8 cellular contexts compared by ENCODE assay signal in genomic region chr6:69796627-69797390, GRCh38. TPM values are rescaled to one million over a fixed set of nuclear protein-coding genes. Genes with fewer than 3 reads are reported as not detected.
A peak's percentile ranks its signal among the peaks of the same experiment; 100 is the strongest.
DNase-seq lines count a peak whose midpoint lies in the region; ATAC-seq and TF ChIP-seq lines count a peak whose summit lies in the region.

TSS of gene LMBRD1 (minus strand) at chr6:69797010. CDS start at chr6:69796881, 129 bp downstream.

- H3K9me3 ChIP-seq in spleen = no peaks in the 10 kb centered on the region

- peak within 1 kb of the TSS; percentile 92 for H3K4me3 ChIP-seq in AG10803 (ENCODE audit: low read length)
- H3K4me3 ChIP-seq in spleen = peak within 1 kb of the TSS; percentile 61 to 87 (median 68)

- TF ChIP-seq POLR2A in spleen (IDR thresholded peaks at IDR 0.05) = peak in 1 of 3 donors; percentile 11

- H3K27me3 ChIP-seq in spleen (replicated peaks in 1 of 7) = no peaks in the 10 kb centered on the region

- no peaks in the 10 kb centered on the region for H3K36me3 ChIP-seq in spleen

- peak; percentile 55 for TF ChIP-seq CTCF in AG10803 (conservative IDR thresholded peaks at IDR 0.05; ENCODE audit: low read length)
- TF ChIP-seq CTCF in spleen (IDR thresholded peaks at IDR 0.05 in 8 of 11, conservative IDR thresholded peaks at IDR 0.05 in 3 of 11) = peak; percentile 94 to 100 (median 97)

- peaks cover 15 to 53% (median 40%) of the 10 kb centered on the region in 6 donors for H3K4me1 ChIP-seq in spleen

- DNase-seq in AG10803 (ENCODE audit: low read depth) (peak; percentile 94), NCI-H345 (lab: John Stamatoyannopoulos, UW) (peak; percentile 92), inferior parietal cortex (ENCODE audit: extremely low spot score) (peak; percentile 93), spleen (peak; percentile 100)
- peak; percentile 97 to 100 (median 98) for DNase-seq in activated CD4-positive, CD25-positive, alpha-beta regulatory T cell (lab: John Stamatoyannopoulos, UW)
- DNase-seq in central memory CD4-positive, alpha-beta T cell = peak; percentile 99

- WGBS in spleen, 5 donors = 1 to 2% (median 1%) methylated on average over 30 to 40 of the region's 40 CpGs

- H3K27ac ChIP-seq in spleen = peak within 1 kb of the TSS; percentile 89 to 97 (median 95)

- intact Hi-C loops in spleen (cut with DNase I; ENCODE audit: low total_unique reads) = no loop called here

- ATAC-seq in GM19023 (IDR thresholded peaks at IDR 0.05; ENCODE audit: unreplicated experiment) (peak; percentile 94), HG03280 (IDR thresholded peaks at IDR 0.05; ENCODE audit: unreplicated experiment) (peak; percentile 95)

RNA-seq across cellular contexts. Expression of gene LMBRD1, which starts in this region (rescaled TPM):
- 10 to 100 TPM; 45.4 to 76.6 (median 63.7) TPM for total RNA-seq in spleen
- 10 to 100 TPM; 27.2 to 29.9 (median 28.9) TPM for polyA plus RNA-seq in spleen

Comparison
In these comparisons a context has a peak if more than half of its experiments do, and no peak if none do; other contexts are left out.
1. Peak in every context shown above with its lines: DNase-seq, ATAC-seq, H3K4me3 ChIP-seq and H3K27ac ChIP-seq.